Comparison of ENCODE assay signal across 18 cellular contexts in the genomic region with DNA sequence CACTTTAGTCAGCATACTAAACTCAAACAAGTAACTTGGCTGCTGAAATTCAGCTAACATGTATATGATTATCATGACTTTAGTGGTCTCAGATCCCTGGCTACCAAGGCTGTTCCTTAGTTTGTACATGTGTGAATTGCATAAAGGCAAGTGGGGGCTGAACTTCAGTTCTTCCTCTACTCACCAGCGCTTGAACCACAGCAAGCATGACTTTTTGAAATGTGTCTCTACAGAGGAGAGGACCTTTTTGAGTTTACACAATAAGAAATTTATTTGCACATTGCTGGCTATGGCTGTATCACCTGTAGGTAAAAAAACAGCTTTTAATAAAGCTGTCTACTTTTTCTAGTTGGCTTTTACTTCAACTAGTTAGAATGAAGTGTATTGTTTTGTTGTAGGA. TPM values are rescaled to one million over a fixed set of nuclear protein-coding genes. Genes with fewer than 3 reads are reported as not detected.
DNase-seq lines count a peak whose midpoint lies in the region; ATAC-seq and TF ChIP-seq lines count a peak whose summit lies in the region.
"Had no signal": no experiment of that assay in that cellular context is flagged by ENCODE, and none has a peak within 500 bp of the region (broad histone marks: within the 10 kb centered on the region; RNA-seq: fewer than 3 reads in every experiment).

No MANE protein-coding gene starts in this region.

- H3K9me3 ChIP-seq in CD4-positive, alpha-beta memory T cell (ENCODE audit: control insufficient read depth in 1 of 2, low read length in 2 of 2), result no peaks in the 10 kb centered on the region
- H3K9me3 ChIP-seq in right lobe of liver, result no peaks in the 10 kb centered on the region

- POLR2A ChIA-PET in CD4-positive, alpha-beta memory T cell (lab: Charles Lee; ENCODE audit: partially characterized antibody), result interaction anchor here (0.6 to 1.2 kb wide), 3 partner anchors 13 to 15 kb away, joined by 3 read pairs; no protein-coding TSS in a partner anchor
- POLR2A ChIA-PET in activated CD8-positive, alpha-beta T cell treated with anti-CD3 and anti-CD28 coated beads for 36 hours (lab: Charles Lee), result interaction anchor here (0.5 kb wide), 1 partner anchor 301 kb away, joined by 3 read pairs; no protein-coding TSS in a partner anchor

- H3K4me1 Mint-ChIP-seq in T-helper 1 cell treated with Interleukin-12 subunit alpha and Interleukin-12 subunit beta and Interleukin-4 antibody, amounts not matched to agents 30 μg/mL and 1 μg/mL, for 36 hours (ENCODE audit: low read depth), result peaks cover 36% of the 10 kb centered on the region
- H3K4me1 Mint-ChIP-seq in CD4-positive, alpha-beta memory T cell, result peaks cover 72 to 94% (median 81%) of the 10 kb centered on the region in 4 donors
- H3K4me1 Mint-ChIP-seq in activated CD8-positive, alpha-beta T cell treated with anti-CD3 and anti-CD28 coated beads for 36 hours (ENCODE audit: low read depth), result peaks cover 65% of the 10 kb centered on the region

- no peaks in the 10 kb centered on the region for H3K27me3 Mint-ChIP-seq in T-helper 1 cell treated with Interleukin-12 subunit alpha and Interleukin-12 subunit beta and Interleukin-4 antibody, amounts not matched to agents 30 μg/mL and 1 μg/mL, for 36 hours (ENCODE audit: low read depth)
- no peaks in the 10 kb centered on the region for H3K27me3 Mint-ChIP-seq in CD4-positive, alpha-beta memory T cell
- H3K27me3 Mint-ChIP-seq in activated CD8-positive, alpha-beta T cell treated with anti-CD3 and anti-CD28 coated beads for 36 hours, result no peaks in the 10 kb centered on the region

- H3K9me3 Mint-ChIP-seq in T-helper 1 cell treated with Interleukin-12 subunit alpha and Interleukin-12 subunit beta and Interleukin-4 antibody, amounts not matched to agents 30 μg/mL and 1 μg/mL, for 36 hours, result no peaks in the 10 kb centered on the region
- H3K9me3 Mint-ChIP-seq in CD4-positive, alpha-beta memory T cell, result no peaks in the 10 kb centered on the region
- H3K9me3 Mint-ChIP-seq in activated CD8-positive, alpha-beta T cell treated with anti-CD3 and anti-CD28 coated beads for 36 hours, result no peaks in the 10 kb centered on the region

- no peak for TF ChIP-seq POLR2A in right lobe of liver (IDR thresholded peaks at IDR 0.05)

- H3K4me3 Mint-ChIP-seq in T-helper 1 cell treated with Interleukin-12 subunit alpha and Interleukin-12 subunit beta and Interleukin-4 antibody, amounts not matched to agents 30 μg/mL and 1 μg/mL, for 36 hours, result no peak overlapping the region
- peak overlapping the region in 7 of 8 donors; percentile 39 to 87 (median 73) for H3K4me3 Mint-ChIP-seq in CD4-positive, alpha-beta memory T cell
- H3K4me3 Mint-ChIP-seq in activated CD8-positive, alpha-beta T cell treated with anti-CD3 and anti-CD28 coated beads for 36 hours, result no peak overlapping the region

- no peak for TF ChIP-seq CTCF in activated CD8-positive, alpha-beta T cell treated with anti-CD3 and anti-CD28 coated beads for 36 hours (IDR thresholded peaks at IDR 0.05)
- TF ChIP-seq CTCF in right lobe of liver (IDR thresholded peaks at IDR 0.05), result no peak

- H3K4me1 ChIP-seq in CD4-positive, alpha-beta memory T cell (ENCODE audit: insufficient read depth, low read length), result peaks cover 95% of the 10 kb centered on the region
- H3K4me1 ChIP-seq in right lobe of liver, result peaks cover 0 to 6% (median 0%) of the 10 kb centered on the region in 4 donors

- CTCF ChIA-PET in CD4-positive, alpha-beta memory T cell (lab: Charles Lee; ENCODE audit: partially characterized antibody), result interaction anchor here (1.1 kb wide), 1 partner anchor 15 kb away, joined by 3 read pairs; no protein-coding TSS in a partner anchor
- CTCF ChIA-PET in activated CD8-positive, alpha-beta T cell treated with anti-CD3 and anti-CD28 coated beads for 36 hours (lab: Charles Lee), result interaction anchor here (1.0 to 1.4 kb wide), 2 partner anchors 13 to 17 kb away, joined by 3 to 4 read pairs; no protein-coding TSS in a partner anchor

- ATAC-seq in activated CD8-positive, alpha-beta T cell treated with anti-CD3 and anti-CD28 coated beads for 36 hours, result no peak
- ATAC-seq in right lobe of liver, result peak in 3 of 4 donors; percentile 43 to 53 (median 43)

- peaks cover 18% of the 10 kb centered on the region for H3K36me3 Mint-ChIP-seq in T-helper 1 cell treated with Interleukin-12 subunit alpha and Interleukin-12 subunit beta and Interleukin-4 antibody, amounts not matched to agents 30 μg/mL and 1 μg/mL, for 36 hours (ENCODE audit: low read depth)
- H3K36me3 Mint-ChIP-seq in CD4-positive, alpha-beta memory T cell, result peaks cover 15 to 16% of the 10 kb centered on the region in 2 donors
- peaks cover 23% of the 10 kb centered on the region for H3K36me3 Mint-ChIP-seq in activated CD8-positive, alpha-beta T cell treated with anti-CD3 and anti-CD28 coated beads for 36 hours (ENCODE audit: low read depth)

- 81% methylated on average over 1 of the region's 1 CpG for WGBS in right lobe of liver (ENCODE audit: insufficient coverage, low coverage, low lambda C conversion rate, missing lambda C conversion rate)

- H3K27ac Mint-ChIP-seq in T-helper 1 cell treated with Interleukin-12 subunit alpha and Interleukin-12 subunit beta and Interleukin-4 antibody, amounts not matched to agents 30 μg/mL and 1 μg/mL, for 36 hours, result peak overlapping the region; percentile 45
- peak overlapping the region in 6 of 7 donors; percentile 51 to 83 (median 72) for H3K27ac Mint-ChIP-seq in CD4-positive, alpha-beta memory T cell
- H3K27ac Mint-ChIP-seq in activated CD8-positive, alpha-beta T cell treated with anti-CD3 and anti-CD28 coated beads for 36 hours, result peak overlapping the region; percentile 34

- no peaks in the 10 kb centered on the region for H3K27me3 ChIP-seq in CD4-positive, alpha-beta memory T cell (ENCODE audit: insufficient read depth, low read length)
- no peaks in the 10 kb centered on the region for H3K27me3 ChIP-seq in right lobe of liver

- no peak overlapping the region for H3K4me3 ChIP-seq in CD4-positive, alpha-beta memory T cell (ENCODE audit: low read length in 2 of 2)
- peak overlapping the region in 1 of 3 donors; percentile 20 for H3K4me3 ChIP-seq in right lobe of liver

- no peak overlapping the region for H3K27ac ChIP-seq in CD4-positive, alpha-beta memory T cell (ENCODE audit: low read depth, low read length)
- peak overlapping the region in 1 of 3 donors; percentile 49 for H3K27ac ChIP-seq in right lobe of liver
- H3K27ac ChIP-seq: KMS-11 had no signal

- intact Hi-C loops in CD4-positive, alpha-beta memory T cell (cut with micrococcal nuclease), result loop anchor here (1.0 kb wide), 1 partner anchor 10 kb away; no protein-coding TSS in a partner anchor
- intact Hi-C loops in activated CD8-positive, alpha-beta T cell treated with anti-CD3 and anti-CD28 coated beads for 36 hours (cut with micrococcal nuclease), result no loop called here
- intact Hi-C loops in right lobe of liver (cut with DNase I), result no loop called here

- DNase-seq in T-helper 1 cell (no peak), right lobe of liver (no peak), NCI-H748 treated with DMSO at 0.1 percent for 48 hours (lab: John Stamatoyannopoulos, UW) (no peak), NCI-H2196 (lab: John Stamatoyannopoulos, UW; ENCODE audit: unreplicated experiment) (no peak), EL (no peak)
- no peak for DNase-seq in CD4-positive, alpha-beta memory T cell
- no peak for DNase-seq in activated CD8-positive, alpha-beta T cell treated with anti-CD3 and anti-CD28 coated beads for 36 hours
- DNase-seq: 8988T; DMS 273 treated with DMSO at 0.1 percent for 48 hours; NCI-H1092; NCI-H146; NCI-H226; NCI-H526; NK-92 treated with Interleukin-12 subunit alpha and Interleukin-12 subunit beta, amount 100 ng/mL, for 24 hours; RPMI8226; SIG-M5 had no signal

- no peaks in the 10 kb centered on the region for H3K36me3 ChIP-seq in CD4-positive, alpha-beta memory T cell (ENCODE audit: insufficient read depth, low read length)
- no peaks in the 10 kb centered on the region for H3K36me3 ChIP-seq in right lobe of liver

RNA-seq across cellular contexts. Expression of a gene that starts 48.8 kb away (rescaled TPM):
- 10 to 100 TPM; 68.1 to 78.0 TPM for total RNA-seq in CD4-positive, alpha-beta memory T cell
- 100 to 1,000 TPM; 180 to 194 TPM for polyA plus RNA-seq in CD4-positive, alpha-beta memory T cell
- total RNA-seq in activated CD8-positive, alpha-beta T cell treated with anti-CD3 and anti-CD28 coated beads for 36 hours, result 10 to 100 TPM; 53.5 to 55.3 TPM
- 10 to 100 TPM in 4 of 6 experiments, 1 to 10 TPM in 2; 7.5 to 20.7 (median 13.4) TPM for total RNA-seq in right lobe of liver

Comparison
In these comparisons a context has a peak if more than half of its experiments do, and no peak if none do; other contexts are left out.
1. H3K4me3 Mint-ChIP-seq: peak in CD4-positive, alpha-beta memory T cell (7 of 8); none in T-helper 1 cell treated with Interleukin-12 subunit alpha and Interleukin-12 subunit beta and Interleukin-4 antibody, amounts not matched to agents 30 μg/mL and 1 μg/mL, for 36 hours (single experiment) and activated CD8-positive, alpha-beta T cell treated with anti-CD3 and anti-CD28 coated beads for 36 hours (single experiment).
2. Peak in every context shown above with its lines, with median percentiles within 50 percentile points of each other: H3K27ac Mint-ChIP-seq.